Comparison of ENCODE assay signal across 8 cellular contexts in genomic region chr2:121530563-121531334, GRCh38. TPM values are rescaled to one million over a fixed set of nuclear protein-coding genes. Genes with fewer than 3 reads are reported as not detected.
DNase-seq lines count a peak whose midpoint lies in the region; TF ChIP-seq lines count a peak whose summit lies in the region.

Gene RNU4ATAC (plus strand): TSS chr2:121530880.

- no peak for TF ChIP-seq EP300 in suprapubic skin (IDR thresholded peaks at IDR 0.05)

- TF ChIP-seq POLR2A in suprapubic skin (IDR thresholded peaks at IDR 0.05): peak; percentile 98

- H3K36me3 ChIP-seq in HAP-1 (replicated peaks) (peaks cover 8% of the 10 kb centered on the region), MG63 (peaks cover 32% of the 10 kb centered on the region), suprapubic skin (peaks cover 5% of the 10 kb centered on the region)

- WGBS in suprapubic skin: 1% methylated on average over 45 of the region's 47 CpGs

- peak; percentile 99 for DNase-seq in GF-D8 (lab: John Stamatoyannopoulos, UW)
- peak; percentile 83 to 98 for DNase-seq in HAP-1 (ENCODE audit: low spot score in 2 of 2)
- DNase-seq in MG63: peak; percentile 77
- peak; percentile 100 for DNase-seq in SIG-M5 treated with dmso at 0.1 percent for 504 hours (lab: John Stamatoyannopoulos, UW; ENCODE audit: unreplicated experiment)
- DNase-seq in activated naive CD4-positive, alpha-beta T cell treated with Interleukin-2 at 50 U/mL for 16 hours: peak; percentile 86
- peak; percentile 89 for DNase-seq in germinal center (ENCODE audit: low spot score)
- DNase-seq in non-pigmented ciliary epithelial cell (ENCODE audit: low read depth): peak; percentile 98
- DNase-seq in suprapubic skin (ENCODE audit: low spot score in 2 of 2): peak; percentile 87 to 90

- H3K4me1 ChIP-seq in HAP-1 (peaks cover 22% of the 10 kb centered on the region), suprapubic skin (peaks cover 50% of the 10 kb centered on the region)

- no peaks in the 10 kb centered on the region for H3K9me3 ChIP-seq in HAP-1
- no peaks in the 10 kb centered on the region for H3K9me3 ChIP-seq in MG63
- H3K9me3 ChIP-seq in suprapubic skin: no peaks in the 10 kb centered on the region

- peak within 1 kb of the TSS; percentile 47 for H3K4me3 ChIP-seq in HAP-1
- H3K4me3 ChIP-seq in MG63: peak within 1 kb of the TSS; percentile 82
- H3K4me3 ChIP-seq in suprapubic skin: peak within 1 kb of the TSS; percentile 85

- TF ChIP-seq CTCF in suprapubic skin (IDR thresholded peaks at IDR 0.05): peak; percentile 52 to 65

- H3K27me3 ChIP-seq in HAP-1 (ENCODE audit: low read depth): no peaks in the 10 kb centered on the region
- H3K27me3 ChIP-seq in MG63: no peaks in the 10 kb centered on the region
- H3K27me3 ChIP-seq in suprapubic skin: no peaks in the 10 kb centered on the region

- peak within 1 kb of the TSS; percentile 98 for H3K27ac ChIP-seq in suprapubic skin

- in situ Hi-C loops in HAP-1 (cut with MboI; ENCODE audit: low sequenced_read_pairs): loop anchor here (25.0 kb wide), 1 partner anchor 182 kb away; no protein-coding TSS in a partner anchor

RNA-seq across cellular contexts. Expression of gene RNU4ATAC, which starts in this region (rescaled TPM):
- total RNA-seq in MG63 (2014; rRNA removed; shearing (Covaris generic); ENCODE audit: low replicate concordance): not detected in 2 replicates
- not detected for total RNA-seq in suprapubic skin

Comparison
In these comparisons a context has a peak if more than half of its experiments do, and no peak if none do; other contexts are left out.
1. Peak in every context shown above with its lines: DNase-seq, H3K4me3 ChIP-seq and H3K27ac ChIP-seq.
2. Peak in DNase-seq and H3K4me3 ChIP-seq in MG63; RNA of the gene not detected or under 1 TPM.
3. Peak in DNase-seq, H3K4me3 ChIP-seq and H3K27ac ChIP-seq in suprapubic skin; RNA of the gene not detected or under 1 TPM.